In the genomic region with DNA sequence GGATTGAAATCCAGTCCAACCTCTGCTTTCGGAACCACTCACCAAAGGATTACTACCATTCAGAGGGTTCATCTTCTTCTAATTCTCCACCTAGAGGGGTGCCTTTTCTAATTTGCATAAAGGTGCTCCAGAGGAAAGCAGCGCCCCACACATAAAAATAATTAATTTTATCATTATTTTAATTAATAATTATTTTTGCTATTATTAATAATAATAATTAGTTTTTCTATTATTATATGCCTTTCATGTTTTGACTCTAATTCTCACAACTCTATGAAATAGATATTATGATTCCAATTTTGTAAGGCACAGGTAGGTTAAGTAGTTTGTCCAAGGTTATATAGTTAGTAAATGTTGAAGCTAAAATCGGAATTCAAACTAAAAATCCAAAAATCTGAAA, we compare ENCODE assay signal across 9 cellular contexts. TPM values are rescaled to one million over a fixed set of nuclear protein-coding genes. Genes with fewer than 3 reads are reported as not detected.
"Had no signal": no experiment of that assay in that cellular context is flagged by ENCODE, and none has a peak within 500 bp of the region (broad histone marks: within the 10 kb centered on the region; RNA-seq: fewer than 3 reads in every experiment).

No MANE protein-coding gene starts in this region.

- ATAC-seq: GM12878 had no signal

- FAIRE-seq: G401.6, GM12878, GM12891, GM12892, GM18507, GM19239 had no signal

- DNase-seq: GDM1, GF-D8 had no signal

- H3K4me3 ChIP-seq: GM12878 had no signal

RNA-seq across cellular contexts. Expression of gene UNC80, which starts 51.9 kb away (rescaled TPM):
- total RNA-seq: G401, GM12878 had no signal
- polyA plus RNA-seq: GM12878 had no signal
